Comparison of ENCODE assay signal across 36 cellular contexts in the genomic region with DNA sequence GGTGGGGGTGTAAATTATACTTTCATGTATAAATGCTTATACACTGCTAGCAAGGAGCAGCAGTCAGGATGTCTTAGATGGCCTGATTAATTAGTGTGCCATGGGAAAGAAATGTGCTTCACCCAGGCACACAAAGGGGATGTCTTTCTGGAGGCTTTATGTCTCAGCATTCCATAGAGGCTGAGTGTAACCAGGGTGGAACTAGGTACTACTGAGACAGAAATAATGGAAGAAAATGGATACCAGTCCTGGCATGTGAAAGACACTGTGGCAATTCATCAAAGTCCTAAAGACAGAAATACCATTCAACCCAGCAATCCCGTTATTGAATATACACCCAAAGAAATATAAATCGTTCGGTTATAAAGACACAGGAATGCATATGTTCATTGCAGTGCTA. TPM values are rescaled to one million over a fixed set of nuclear protein-coding genes. Genes with fewer than 3 reads are reported as not detected.
"Had no signal": no experiment of that assay in that cellular context is flagged by ENCODE, and none has a peak within 500 bp of the region (broad histone marks: within the 10 kb centered on the region; RNA-seq: fewer than 3 reads in every experiment).

No MANE protein-coding gene starts in this region.

- H3K4me1 Mint-ChIP-seq: activated B cell treated with CpG ODN at 0.5 μM for 24 hours, T-cell had no signal

- H3K27me3 ChIP-seq: adrenal gland, body of pancreas, breast epithelium, Peyer's patch had no signal

- H3K36me3 ChIP-seq: adrenal gland, breast epithelium, Peyer's patch had no signal

- DNase-seq: activated B cell treated with CpG ODN at 0.5 μM for 24 hours; activated CD4-positive, alpha-beta memory T cell treated with anti-CD3 and anti-CD28 coated beads for 36 hours; activated CD4-positive, alpha-beta T cell treated with anti-CD3 and anti-CD28 coated beads for 4 hours; activated CD4-positive, alpha-beta T cell treated with anti-CD3 and anti-CD28 coated beads, Interleukin-2, amount 50 U/mL, for 1 hour; activated CD4-positive, CD25-positive, alpha-beta regulatory T cell treated with anti-CD3 and anti-CD28 coated beads, Interleukin-2, amount 50 U/mL, for 72 hours; activated CD8-positive, alpha-beta memory T cell treated with anti-CD3 and anti-CD28 coated beads, Interleukin-2, amount 50 U/mL, for 4 hours; activated gamma-delta T cell treated with Interleukin-2 at 50 U/mL for 16 hours; activated naive CD4-positive, alpha-beta T cell treated with anti-CD3 and anti-CD28 coated beads for 36 hours; activated T-cell treated with anti-CD3 and anti-CD28 coated beads for 4 hours; activated T-cell treated with anti-CD3 and anti-CD28 coated beads, Interleukin-2, amount 50 U/mL, for 4 hours; adrenal gland; body of pancreas; caudate nucleus; NCI-H1105; NCI-H1417 treated with DMSO at 0.1 percent for 48 hours; NCI-H187 treated with DMSO at 0.1 percent for 48 hours; NCI-H2081; NCI-H345; NCI-H524 treated with DMSO at 0.1 percent for 48 hours; PC-3; Peyer's patch; RPMI8226; SIG-M5; T-cell; T-helper 2 cell; T-helper 9 cell had no signal

- H3K36me3 Mint-ChIP-seq: activated CD4-positive, alpha-beta memory T cell treated with anti-CD3 and anti-CD28 coated beads for 36 hours; activated naive CD4-positive, alpha-beta T cell treated with anti-CD3 and anti-CD28 coated beads, Interleukin-2, amount 50 U/mL, for 72 hours; T-cell had no signal

- H3K4me3 ChIP-seq: adrenal gland, body of pancreas, breast epithelium, K562, Peyer's patch had no signal

- H3K27ac Mint-ChIP-seq: activated B cell treated with CpG ODN at 0.5 μM for 24 hours; activated CD4-positive, alpha-beta memory T cell treated with anti-CD3 and anti-CD28 coated beads for 36 hours; activated naive CD4-positive, alpha-beta T cell treated with anti-CD3 and anti-CD28 coated beads for 36 hours; activated naive CD4-positive, alpha-beta T cell treated with anti-CD3 and anti-CD28 coated beads, Interleukin-2, amount 50 U/mL, for 72 hours; activated T-helper 1 cell treated with anti-CD3 and anti-CD28 coated beads, Interleukin-12 subunit alpha, Interleukin-12 subunit beta, Interleukin-2, Interleukin-4 antibody, amounts not matched to agents 30 ng/mL and 10 ng/mL and 1 ng/mL, durations not matched to agents 14 hours and 24 hours and 36 hours; T-cell had no signal

- H3K9me3 ChIP-seq: adrenal gland, body of pancreas, breast epithelium, Peyer's patch had no signal

- H3K4me1 ChIP-seq: adrenal gland, body of pancreas, breast epithelium, Peyer's patch had no signal

- H3K4me3 Mint-ChIP-seq: activated B cell treated with CpG ODN at 0.5 μM for 24 hours; activated CD4-positive, alpha-beta memory T cell treated with anti-CD3 and anti-CD28 coated beads for 36 hours; activated naive CD4-positive, alpha-beta T cell treated with anti-CD3 and anti-CD28 coated beads for 36 hours; activated T-cell treated with anti-CD3 and anti-CD28 coated beads, Interleukin-2, amount 50 U/mL, for 4 hours; activated T-helper 1 cell treated with anti-CD3 and anti-CD28 coated beads, Interleukin-12 subunit alpha, Interleukin-12 subunit beta, Interleukin-2, Interleukin-4 antibody, amounts not matched to agents 30 ng/mL and 10 ng/mL and 1 ng/mL, durations not matched to agents 14 hours and 24 hours and 36 hours; T-cell had no signal

- ATAC-seq: activated naive CD4-positive, alpha-beta T cell treated with anti-CD3 and anti-CD28 coated beads, Interleukin-2, amount 50 U/mL, for 72 hours; activated T-cell treated with anti-CD3 and anti-CD28 coated beads, Interleukin-2, amount 50 U/mL, for 4 hours; body of pancreas; K562; PC-3; Right ventricle myocardium inferior; SK-N-SH treated with all-trans-retinoic acid at 6 μM for 48 hours; T-cell had no signal

- H3K27me3 Mint-ChIP-seq: activated B cell treated with CpG ODN at 0.5 μM for 24 hours; activated CD4-positive, alpha-beta memory T cell treated with anti-CD3 and anti-CD28 coated beads for 36 hours had no signal

- H3K27ac ChIP-seq: adrenal gland, body of pancreas, breast epithelium, Peyer's patch had no signal

- H3K9me3 Mint-ChIP-seq: activated T-cell treated with anti-CD3 and anti-CD28 coated beads, Interleukin-2, amount 50 U/mL, for 4 hours; activated T-helper 1 cell treated with anti-CD3 and anti-CD28 coated beads, Interleukin-12 subunit alpha, Interleukin-12 subunit beta, Interleukin-2, Interleukin-4 antibody, amounts not matched to agents 30 ng/mL and 10 ng/mL and 1 ng/mL, durations not matched to agents 14 hours and 24 hours and 36 hours had no signal

RNA-seq across cellular contexts. Expression of gene PF4, which starts 52.5 kb away (rescaled TPM):
- total RNA-seq: activated B cell treated with CpG ODN at 0.5 μM for 24 hours; activated CD4-positive, alpha-beta memory T cell treated with anti-CD3 and anti-CD28 coated beads for 36 hours; activated naive CD4-positive, alpha-beta T cell treated with anti-CD3 and anti-CD28 coated beads for 36 hours; activated naive CD4-positive, alpha-beta T cell treated with anti-CD3 and anti-CD28 coated beads, Interleukin-2, amount 50 U/mL, for 72 hours; activated T-cell treated with anti-CD3 and anti-CD28 coated beads, Interleukin-2, amount 50 U/mL, for 4 hours; activated T-helper 1 cell treated with anti-CD3 and anti-CD28 coated beads, Interleukin-12 subunit alpha, Interleukin-12 subunit beta, Interleukin-2, Interleukin-4 antibody, amounts not matched to agents 30 ng/mL and 10 ng/mL and 1 ng/mL, durations not matched to agents 14 hours and 24 hours and 36 hours; astrocyte; body of pancreas; breast epithelium; K562; M059J; NCI-H460; Peyer's patch had no signal

RNA-seq across cellular contexts. Expression of gene PPBP, which starts 58.7 kb away (rescaled TPM):
- total RNA-seq: activated CD4-positive, alpha-beta memory T cell treated with anti-CD3 and anti-CD28 coated beads for 36 hours; activated naive CD4-positive, alpha-beta T cell treated with anti-CD3 and anti-CD28 coated beads for 36 hours; activated naive CD4-positive, alpha-beta T cell treated with anti-CD3 and anti-CD28 coated beads, Interleukin-2, amount 50 U/mL, for 72 hours; activated T-cell treated with anti-CD3 and anti-CD28 coated beads, Interleukin-2, amount 50 U/mL, for 4 hours; activated T-helper 1 cell treated with anti-CD3 and anti-CD28 coated beads, Interleukin-12 subunit alpha, Interleukin-12 subunit beta, Interleukin-2, Interleukin-4 antibody, amounts not matched to agents 30 ng/mL and 10 ng/mL and 1 ng/mL, durations not matched to agents 14 hours and 24 hours and 36 hours; astrocyte; body of pancreas; M059J; NCI-H460; PC-3; Peyer's patch; SK-MEL-5 had no signal
